ENCODE assay signal across 9 cellular contexts in genomic region chr2:163155279-163155883, GRCh38.
A peak's percentile ranks its signal among the peaks of the same experiment; 100 is the strongest.
DNase-seq lines count a peak whose midpoint lies in the region; ATAC-seq lines count a peak whose summit lies in the region.
"Had no signal": no experiment of that assay in that cellular context is flagged by ENCODE, and none has a peak within 500 bp of the region (broad histone marks: within the 10 kb centered on the region; RNA-seq: fewer than 3 reads in every experiment).

No MANE protein-coding gene starts in this region.

- H2BK15ac ChIP-seq in neuronal stem cell (ENCODE audit: low read length) = no peak overlapping the region

- H2BK5ac ChIP-seq in neuronal stem cell (ENCODE audit: low read length) = no peak overlapping the region

- no peak overlapping the region for H3K18ac ChIP-seq in neuronal stem cell (ENCODE audit: low read length)

- no peak overlapping the region for H2BK12ac ChIP-seq in neuronal stem cell (ENCODE audit: low read length)

- H3K4me1 ChIP-seq in neuronal stem cell (ENCODE audit: control insufficient read depth in 2 of 2, insufficient read depth in 1 of 2, low read depth in 1 of 2, low read length in 2 of 2) = no peaks in the 10 kb centered on the region

- no peaks in the 10 kb centered on the region for H3K36me3 ChIP-seq in neuronal stem cell (replicated peaks in 1 of 2; ENCODE audit: control insufficient read depth in 2 of 2, insufficient read depth in 2 of 2, low read length in 2 of 2)

- H2AFZ ChIP-seq in neuronal stem cell (ENCODE audit: low read length) = no peak overlapping the region

- no peaks in the 10 kb centered on the region for H3K9me3 Mint-ChIP-seq in activated naive CD4-positive, alpha-beta T cell treated with anti-CD3 and anti-CD28 coated beads, Interleukin-2, amount 50 U/mL, for 72 hours

- no peak overlapping the region for H4K91ac ChIP-seq in neuronal stem cell (ENCODE audit: low read depth, low read length, poor library complexity)

- no peak overlapping the region for H3K4ac ChIP-seq in neuronal stem cell (ENCODE audit: low read length)

- intact Hi-C loops in posterior cingulate gyrus (cut with DNase I) = no loop called here

- ATAC-seq in GM19455 (IDR thresholded peaks at IDR 0.05; ENCODE audit: unreplicated experiment) (peak; percentile 91), HG03378 (IDR thresholded peaks at IDR 0.05; ENCODE audit: unreplicated experiment) (peak; percentile 93)
- no peak for ATAC-seq in activated naive CD4-positive, alpha-beta T cell treated with anti-CD3 and anti-CD28 coated beads, Interleukin-2, amount 50 U/mL, for 72 hours

- H2AK5ac ChIP-seq in neuronal stem cell (ENCODE audit: low read depth, low read length) = no peak overlapping the region

- H3K4me3 ChIP-seq in neuronal stem cell (ENCODE audit: low read length in 2 of 2) = no peak overlapping the region
- H3K4me3 ChIP-seq: SK-N-MC had no signal

- no peak overlapping the region for H3K27ac Mint-ChIP-seq in activated naive CD4-positive, alpha-beta T cell treated with anti-CD3 and anti-CD28 coated beads, Interleukin-2, amount 50 U/mL, for 72 hours

- H3K23ac ChIP-seq in neuronal stem cell (ENCODE audit: low read depth, low read length, poor library complexity) = no peak overlapping the region

- WGBS in neuronal stem cell (ENCODE audit: extremely low coverage in 2 of 2, insufficient read length in 2 of 2, insufficient replicate concordance in 1 of 2), 2 donors = no CpG with 5 or more reads among the region's 3 CpGs

- H3K27me3 ChIP-seq in neuronal stem cell (ENCODE audit: control insufficient read depth in 3 of 3, insufficient read depth in 3 of 3, low read depth in 1 of 3, low read length in 3 of 3) = no peaks in the 10 kb centered on the region

- no peak overlapping the region for H3K9ac ChIP-seq in neuronal stem cell (ENCODE audit: low read depth, low read length, poor library complexity)

- no peaks in the 10 kb centered on the region for H3K79me1 ChIP-seq in neuronal stem cell (ENCODE audit: low read depth, low read length)

- peak; percentile 24 for DNase-seq in DMS153 (lab: John Stamatoyannopoulos, UW)
- peak; percentile 78 for DNase-seq in NCI-H748 treated with DMSO at 0.1 percent for 48 hours (lab: John Stamatoyannopoulos, UW)
- peak; percentile 33 to 48 for DNase-seq in dermis microvascular lymphatic vessel endothelial cell (ENCODE audit: low read depth in 2 of 2)
- peak; percentile 43 for DNase-seq in neuronal stem cell (ENCODE audit: low spot score)
- no peak for DNase-seq in activated naive CD4-positive, alpha-beta T cell treated with anti-CD3 and anti-CD28 coated beads, Interleukin-2, amount 50 U/mL, for 72 hours (ENCODE audit: low spot score in 2 of 2)
- DNase-seq in posterior cingulate gyrus = no peak

- H4K8ac ChIP-seq in neuronal stem cell (ENCODE audit: low read depth, low read length) = no peak overlapping the region

- no peak overlapping the region for H3K4me2 ChIP-seq in neuronal stem cell (ENCODE audit: insufficient read depth, low read length, poor library complexity, severe bottlenecking)

- no peak overlapping the region for H3K14ac ChIP-seq in neuronal stem cell (ENCODE audit: low read length)

- H3K36me3 Mint-ChIP-seq in activated naive CD4-positive, alpha-beta T cell treated with anti-CD3 and anti-CD28 coated beads, Interleukin-2, amount 50 U/mL, for 72 hours = no peaks in the 10 kb centered on the region

- no peak overlapping the region for H3K27ac ChIP-seq in neuronal stem cell (replicated peaks; ENCODE audit: low read length)
- H3K27ac ChIP-seq: SK-N-MC had no signal

- H2BK120ac ChIP-seq in neuronal stem cell (ENCODE audit: low read depth, low read length) = no peak overlapping the region

- H3K9me3 ChIP-seq in neuronal stem cell (replicated peaks in 1 of 2; ENCODE audit: control insufficient read depth in 2 of 2, insufficient read depth in 1 of 2, low read depth in 1 of 2, low read length in 2 of 2) = no peaks in the 10 kb centered on the region

Comparison
In these comparisons a context has a peak if more than half of its experiments do, and no peak if none do; other contexts are left out.
1. DNase-seq: peak in DMS153 (single experiment), NCI-H748 treated with DMSO at 0.1 percent for 48 hours (single experiment), dermis microvascular lymphatic vessel endothelial cell (2 of 2) and neuronal stem cell (single experiment); none in activated naive CD4-positive, alpha-beta T cell treated with anti-CD3 and anti-CD28 coated beads, Interleukin-2, amount 50 U/mL, for 72 hours (0 of 2) and posterior cingulate gyrus (0 of 10).
2. ATAC-seq: peak in GM19455 (single experiment) and HG03378 (single experiment); none in activated naive CD4-positive, alpha-beta T cell treated with anti-CD3 and anti-CD28 coated beads, Interleukin-2, amount 50 U/mL, for 72 hours (0 of 2).